Comparison of ENCODE assay signal across 9 cellular contexts in the genomic region with DNA sequence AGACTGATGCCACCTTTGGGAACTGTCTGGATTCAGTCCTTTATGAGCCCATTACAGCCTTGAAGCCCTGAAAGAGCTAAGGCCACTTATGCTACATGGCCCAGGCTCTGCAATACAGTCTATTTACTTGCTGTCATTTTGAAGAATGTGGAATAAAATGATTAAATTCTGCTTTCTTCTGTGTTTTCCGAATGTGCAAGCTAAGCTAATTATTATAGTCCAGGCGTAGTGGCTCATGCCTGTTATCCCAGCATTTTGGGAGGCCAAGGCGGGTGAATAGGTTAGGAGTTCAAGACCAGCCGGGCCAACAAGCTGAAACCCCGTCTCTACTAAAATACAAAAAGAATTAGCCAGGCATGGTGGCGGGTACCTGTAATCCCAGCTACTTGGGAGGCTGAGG.
"Had no signal": no experiment of that assay in that cellular context is flagged by ENCODE, and none has a peak within 500 bp of the region (broad histone marks: within the 10 kb centered on the region; RNA-seq: fewer than 3 reads in every experiment).

No MANE protein-coding gene starts in this region.

- H3K9me3 ChIP-seq: HAP-1 had no signal

- H3K9me3 Mint-ChIP-seq: HFFc6, IgD-negative memory B cell had no signal

- H3K4me1 ChIP-seq: HAP-1 had no signal

- H3K27ac Mint-ChIP-seq: HFFc6, IgD-negative memory B cell had no signal

- H3K36me3 ChIP-seq: HAP-1 had no signal

- H2AFZ ChIP-seq: GM23248 had no signal

- H3K4me3 ChIP-seq: GM23248, HAP-1 had no signal

- H3K4me3 Mint-ChIP-seq: HFFc6 had no signal

- H3K9ac ChIP-seq: GM23248 had no signal

- ATAC-seq: HCT116 had no signal

- DNase-seq: GM23248, GOT3, H7, HFFc6, KG1 had no signal

- H3K27ac ChIP-seq: GM23248, HL-60 had no signal
